Comparison of ENCODE assay signal across 8 cellular contexts in genomic region chr16:88705746-88706287, GRCh38. TPM values are rescaled to one million over a fixed set of nuclear protein-coding genes. Genes with fewer than 3 reads are reported as not detected.
DNase-seq lines count a peak whose midpoint lies in the region; ATAC-seq lines count a peak whose summit lies in the region.

No MANE protein-coding gene starts in this region.

- H3K27ac Mint-ChIP-seq in activated naive CD8-positive, alpha-beta T cell treated with anti-CD3 and anti-CD28 coated beads, Interleukin-2, amount 10 ng/mL, durations not matched to agents 7 days and 5 days = peak overlapping the region; percentile 98

- peak overlapping the region; percentile 80 to 96 (median 88) for H3K27ac ChIP-seq in BLaER1 treated with 17β-estradiol and CSF1 and Interleukin-3, amounts not matched to agents 10 nM and 100 nM
- no peak overlapping the region for H3K27ac ChIP-seq in iPS-18a (ENCODE audit: low read length)

- no peak for DNase-seq in activated naive CD8-positive, alpha-beta T cell treated with anti-CD3 and anti-CD28 coated beads, Interleukin-2, amount 10 ng/mL, durations not matched to agents 7 days and 5 days
- peak; percentile 42 for DNase-seq in stimulated activated CD8-positive, alpha-beta memory T cell treated with anti-CD3 and anti-CD28 coated beads, Interleukin-4, amount 100 ng/mL, for 48 hours
- DNase-seq in NCI-H1417 treated with DMSO at 0.1 percent for 48 hours (lab: John Stamatoyannopoulos, UW) (no peak), NCI-H510A (lab: John Stamatoyannopoulos, UW) (no peak)

- peak overlapping the region; percentile 85 to 99 (median 94) for H3K4me3 ChIP-seq in BLaER1 treated with 17β-estradiol and CSF1 and Interleukin-3, amounts not matched to agents 10 nM and 100 nM
- H3K4me3 ChIP-seq in iPS-18a (ENCODE audit: low read length) = peak overlapping the region; percentile 92

- no peaks in the 10 kb centered on the region for H3K9me3 Mint-ChIP-seq in activated naive CD8-positive, alpha-beta T cell treated with anti-CD3 and anti-CD28 coated beads, Interleukin-2, amount 10 ng/mL, durations not matched to agents 7 days and 5 days

- peaks cover 0 to 41% (median 20%) of the 10 kb centered on the region in 11 experiments; a peak in 19 of 22 replicates for H3K36me3 ChIP-seq in BLaER1 treated with 17β-estradiol and CSF1 and Interleukin-3, amounts not matched to agents 10 nM and 100 nM
- no peaks in the 10 kb centered on the region for H3K36me3 ChIP-seq in iPS-18a (ENCODE audit: control insufficient read depth, low read depth, low read length)

- peaks cover 16% of the 10 kb centered on the region for H3K36me3 Mint-ChIP-seq in activated naive CD8-positive, alpha-beta T cell treated with anti-CD3 and anti-CD28 coated beads, Interleukin-2, amount 10 ng/mL, durations not matched to agents 7 days and 5 days

- H3K4me1 ChIP-seq in BLaER1 treated with 17β-estradiol and CSF1 and Interleukin-3, amounts not matched to agents 10 nM and 100 nM = peaks cover 57 to 83% (median 69%) of the 10 kb centered on the region in 10 experiments
- no peaks in the 10 kb centered on the region for H3K4me1 ChIP-seq in iPS-18a (ENCODE audit: control insufficient read depth, low read depth, low read length)

- H3K4me3 Mint-ChIP-seq in activated naive CD8-positive, alpha-beta T cell treated with anti-CD3 and anti-CD28 coated beads, Interleukin-2, amount 10 ng/mL, durations not matched to agents 7 days and 5 days = peak overlapping the region; percentile 96

- peaks cover 0 to 64% (median 45%) of the 10 kb centered on the region in 11 experiments; a peak in 19 of 22 replicates for H4K20me1 ChIP-seq in BLaER1 treated with 17β-estradiol and CSF1 and Interleukin-3, amounts not matched to agents 10 nM and 100 nM

- peaks cover 23% of the 10 kb centered on the region for H3K4me1 Mint-ChIP-seq in activated naive CD8-positive, alpha-beta T cell treated with anti-CD3 and anti-CD28 coated beads, Interleukin-2, amount 10 ng/mL, durations not matched to agents 7 days and 5 days

- H3K27me3 ChIP-seq in BLaER1 treated with 17β-estradiol and CSF1 and Interleukin-3, amounts not matched to agents 10 nM and 100 nM = peaks cover 0 to 26% (median 19%) of the 10 kb centered on the region in 11 experiments; a peak in 13 of 22 replicates
- no peaks in the 10 kb centered on the region for H3K27me3 ChIP-seq in iPS-18a (ENCODE audit: control insufficient read depth, insufficient read depth, low read length)

- H3K27me3 Mint-ChIP-seq in activated naive CD8-positive, alpha-beta T cell treated with anti-CD3 and anti-CD28 coated beads, Interleukin-2, amount 10 ng/mL, durations not matched to agents 7 days and 5 days = no peaks in the 10 kb centered on the region

- ATAC-seq in GM19372 (IDR thresholded peaks at IDR 0.05; ENCODE audit: low read depth, unreplicated experiment) = peak; percentile 29
- ATAC-seq in HG03558 (IDR thresholded peaks at IDR 0.05; ENCODE audit: extremely low read depth, unreplicated experiment) = peak; percentile 5
- ATAC-seq in activated naive CD8-positive, alpha-beta T cell treated with anti-CD3 and anti-CD28 coated beads, Interleukin-2, amount 10 ng/mL, durations not matched to agents 7 days and 5 days (ENCODE audit: low read depth) = no peak

- H3K4me2 ChIP-seq in BLaER1 treated with 17β-estradiol and CSF1 and Interleukin-3, amounts not matched to agents 10 nM and 100 nM = peak overlapping the region; percentile 96 to 100 (median 99)

- POLR2A ChIA-PET in activated naive CD8-positive, alpha-beta T cell treated with anti-CD3 and anti-CD28 coated beads, Interleukin-2, amount 10 ng/mL, durations not matched to agents 7 days and 5 days (lab: Charles Lee) = interaction anchor here (1.3 to 6.7 kb wide), 9 partner anchors 8 to 97 kb away, joined by 3 to 66 read pairs (median 10); partner anchors contain the start of genes CYBA and SNAI3

- no peaks in the 10 kb centered on the region for H3K9me3 ChIP-seq in BLaER1 treated with 17β-estradiol and CSF1 and Interleukin-3, amounts not matched to agents 10 nM and 100 nM (replicated peaks in 1 of 11)
- no peaks in the 10 kb centered on the region for H3K9me3 ChIP-seq in iPS-18a (ENCODE audit: control insufficient read depth, low read depth, low read length)

- H3K9ac ChIP-seq in BLaER1 treated with 17β-estradiol and CSF1 and Interleukin-3, amounts not matched to agents 10 nM and 100 nM = peak overlapping the region; percentile 81 to 95 (median 89)
- peak overlapping the region; percentile 26 for H3K9ac ChIP-seq in iPS-18a (ENCODE audit: low read length)

RNA-seq across cellular contexts. Expression of gene RNF166, which starts 0.4 kb away (rescaled TPM):
- 100 to 1,000 TPM; 227 to 229 TPM for total RNA-seq in activated naive CD8-positive, alpha-beta T cell treated with anti-CD3 and anti-CD28 coated beads, Interleukin-2, amount 10 ng/mL, durations not matched to agents 7 days and 5 days

RNA-seq across cellular contexts. Expression of gene CTU2, which starts 0.5 kb away (rescaled TPM):
- 10 to 100 TPM; 22.8 to 25.7 TPM for total RNA-seq in activated naive CD8-positive, alpha-beta T cell treated with anti-CD3 and anti-CD28 coated beads, Interleukin-2, amount 10 ng/mL, durations not matched to agents 7 days and 5 days

RNA-seq across cellular contexts. Expression of gene SNAI3, which starts 19.5 kb away (rescaled TPM):
- 10 to 100 TPM; 14.4 to 15.0 TPM for total RNA-seq in activated naive CD8-positive, alpha-beta T cell treated with anti-CD3 and anti-CD28 coated beads, Interleukin-2, amount 10 ng/mL, durations not matched to agents 7 days and 5 days

RNA-seq across cellular contexts. Expression of gene MVD, which starts 42.9 kb away (rescaled TPM):
- 10 to 100 TPM; 80.7 to 84.2 TPM for total RNA-seq in activated naive CD8-positive, alpha-beta T cell treated with anti-CD3 and anti-CD28 coated beads, Interleukin-2, amount 10 ng/mL, durations not matched to agents 7 days and 5 days

RNA-seq across cellular contexts. Expression of gene CYBA, which starts 55.0 kb away (rescaled TPM):
- total RNA-seq in activated naive CD8-positive, alpha-beta T cell treated with anti-CD3 and anti-CD28 coated beads, Interleukin-2, amount 10 ng/mL, durations not matched to agents 7 days and 5 days = 100 to 1,000 TPM; 505 to 513 TPM
